Comparison of ENCODE assay signal across 8 cellular contexts in genomic region chr11:96337541-96338530, GRCh38. TPM values are rescaled to one million over a fixed set of nuclear protein-coding genes. Genes with fewer than 3 reads are reported as not detected.
DNase-seq lines count a peak whose midpoint lies in the region; ATAC-seq and TF ChIP-seq lines count a peak whose summit lies in the region.

No MANE protein-coding gene starts in this region.

- no peaks in the 10 kb centered on the region for H3K27me3 ChIP-seq in Peyer's patch
- H3K27me3 ChIP-seq in colonic mucosa: no peaks in the 10 kb centered on the region

- peaks cover 84% of the 10 kb centered on the region for H3K4me1 Mint-ChIP-seq in neural crest cell

- peak in 2 of 3 donors; percentile 60 to 62 for DNase-seq in Peyer's patch
- DNase-seq in colonic mucosa: peak; percentile 42
- DNase-seq in neural crest cell (ENCODE audit: low read depth, low spot score): no peak
- no peak for DNase-seq in RKO (ENCODE audit: low spot score)
- no peak for DNase-seq in cerebellar nuclear complex (lab: John Stamatoyannopoulos, UW)
- no peak for DNase-seq in NCI-H1048 (lab: John Stamatoyannopoulos, UW)

- H3K27ac ChIP-seq in Peyer's patch (peak overlapping the region in 3 of 4 donors; percentile 83 to 87 (median 87)), colonic mucosa (peak overlapping the region; percentile 47)

- no peak overlapping the region for H3K27ac Mint-ChIP-seq in neural crest cell (ENCODE audit: unreplicated experiment)

- H3K4me3 ChIP-seq in GM08714 (ENCODE audit: low read length) (peak overlapping the region; percentile 100), Peyer's patch (peak overlapping the region in 1 of 4 donors; percentile 71), colonic mucosa (no peak overlapping the region)

- H3K4me1 ChIP-seq in Peyer's patch: peaks cover 7 to 57% (median 22%) of the 10 kb centered on the region in 4 donors
- H3K4me1 ChIP-seq in colonic mucosa: peaks cover 18% of the 10 kb centered on the region

- intact Hi-C loops in colonic mucosa (cut with DNase I): loop anchor here (5.0 to 10.0 kb wide), 2 partner anchors 81 to 1103 kb away; partner anchors contain the start of gene SESN3

- peaks cover 9% of the 10 kb centered on the region for H3K36me3 Mint-ChIP-seq in neural crest cell (ENCODE audit: low read depth)

- no peak for TF ChIP-seq POLR2A in Peyer's patch (IDR thresholded peaks at IDR 0.05)

- TF ChIP-seq CTCF in Peyer's patch (IDR thresholded peaks at IDR 0.05): no peak
- no peak for TF ChIP-seq CTCF in colonic mucosa (IDR thresholded peaks at IDR 0.05)
- no peak for TF ChIP-seq CTCF in neural crest cell (conservative IDR thresholded peaks at IDR 0.05)

- H3K4me3 Mint-ChIP-seq in neural crest cell: peak overlapping the region; percentile 91

- H3K9me3 ChIP-seq in Peyer's patch (no peaks in the 10 kb centered on the region), colonic mucosa (no peaks in the 10 kb centered on the region)

- H3K36me3 ChIP-seq in Peyer's patch (no peaks in the 10 kb centered on the region), colonic mucosa (no peaks in the 10 kb centered on the region)

- peak overlapping the region in 1 of 2 donors; percentile 68 for H3K9ac ChIP-seq in colonic mucosa (ENCODE audit: low read depth in 2 of 2, low read length in 2 of 2)

- peak; percentile 35 for ATAC-seq in GM21825 (IDR thresholded peaks at IDR 0.05; ENCODE audit: unreplicated experiment)

- H3K27me3 Mint-ChIP-seq in neural crest cell (ENCODE audit: low read depth): no peaks in the 10 kb centered on the region

- no peaks in the 10 kb centered on the region for H3K9me3 Mint-ChIP-seq in neural crest cell

RNA-seq across cellular contexts. Expression of gene MAML2, which starts 5.2 kb away (rescaled TPM):
- total RNA-seq in Peyer's patch (10 to 100 TPM in 3 of 4 donors, 1 to 10 TPM in 1; 8.4 to 60.2 (median 22.7) TPM), colonic mucosa (10 to 100 TPM; 10.4 to 11.0 TPM), neural crest cell (18.7 and 20.5 TPM in 2 replicates)

RNA-seq across cellular contexts. Expression of gene CCDC82, which starts 51.9 kb away (rescaled TPM):
- total RNA-seq in Peyer's patch: 10 to 100 TPM; 19.3 to 63.5 (median 31.1) TPM
- 10 to 100 TPM; 11.6 to 20.4 TPM for total RNA-seq in colonic mucosa
- total RNA-seq in neural crest cell: 29.5 and 34.7 TPM in 2 replicates

RNA-seq across cellular contexts. Expression of gene JRKL, which starts 52.0 kb away (rescaled TPM):
- total RNA-seq in Peyer's patch (10 to 100 TPM in 1 of 4 donors, 1 to 10 TPM in 3; 6.8 to 13.2 (median 8.5) TPM), colonic mucosa (10 to 100 TPM in 1 of 2 donors, 1 to 10 TPM in 1; 8.0 to 10.9 TPM), neural crest cell (8.2 and 8.9 TPM in 2 replicates)

Comparison
In these comparisons a context has a peak if more than half of its experiments do, and no peak if none do; other contexts are left out.
1. DNase-seq: peak in Peyer's patch (2 of 3) and colonic mucosa (single experiment); none in neural crest cell (single experiment), RKO (single experiment), cerebellar nuclear complex (0 of 2) and NCI-H1048 (single experiment).